In the genomic region with DNA sequence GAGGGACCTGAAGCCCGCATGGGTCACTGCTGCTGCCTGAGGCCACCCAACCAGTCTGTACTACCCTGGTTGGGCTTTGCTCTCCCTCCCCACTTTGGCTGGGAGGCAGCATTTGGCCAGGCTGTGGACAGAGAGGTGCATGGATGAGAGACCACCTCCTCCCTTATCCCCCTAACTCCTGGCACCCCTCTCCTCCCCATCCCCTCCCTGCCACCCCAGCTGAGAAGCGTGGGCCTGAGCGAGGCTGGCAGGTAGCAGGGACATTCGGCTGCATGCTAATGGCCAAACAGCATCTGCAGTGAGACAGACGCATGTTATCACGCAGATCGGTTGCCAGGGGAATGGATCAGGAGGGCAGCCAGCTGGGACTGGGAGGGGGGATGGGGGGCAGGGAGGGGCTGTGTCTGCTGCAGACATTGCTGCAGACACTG, we compare ENCODE assay signal across 14 cellular contexts. TPM values are rescaled to one million over a fixed set of nuclear protein-coding genes. Genes with fewer than 3 reads are reported as not detected.
A peak's percentile ranks its signal among the peaks of the same experiment; 100 is the strongest.
DNase-seq lines count a peak whose midpoint lies in the region; ATAC-seq and TF ChIP-seq lines count a peak whose summit lies in the region.
"Had no signal": no experiment of that assay in that cellular context is flagged by ENCODE, and none has a peak within 500 bp of the region (broad histone marks: within the 10 kb centered on the region; RNA-seq: fewer than 3 reads in every experiment).

No MANE protein-coding gene starts in this region.

- no peaks in the 10 kb centered on the region for H3K9me3 ChIP-seq in parathyroid adenoma (ENCODE audit: control insufficient read depth, low read length)
- H3K9me3 ChIP-seq: esophagus muscularis mucosa had no signal

- H2AFZ ChIP-seq in parathyroid adenoma: peak overlapping the region; percentile 79

- no peaks in the 10 kb centered on the region for H3K79me2 ChIP-seq in parathyroid adenoma

- in situ Hi-C loops in G401 (cut with HindIII; ENCODE audit: low sequenced_read_pairs): no loop called here

- H3K27ac ChIP-seq in parathyroid adenoma: peak overlapping the region; percentile 80
- H3K27ac ChIP-seq: esophagus muscularis mucosa had no signal

- DNase-seq in G401 (ENCODE audit: low spot score) (peak; percentile 21), NCI-H2171 (lab: John Stamatoyannopoulos, UW) (peak; percentile 88), choroid plexus epithelial cell (ENCODE audit: low read depth) (peak; percentile 20), SIG-M5 (lab: John Stamatoyannopoulos, UW) (no peak), NCI-H1105 (lab: John Stamatoyannopoulos, UW) (no peak)
- DNase-seq: activated T-cell treated with anti-CD3 and anti-CD28 coated beads, Interleukin-2, amount 50 U/mL, for 24 hours; CD8-positive, alpha-beta memory T cell; MM.1S; naive thymus-derived CD4-positive, alpha-beta T cell; stimulated activated CD8-positive, alpha-beta memory T cell treated with anti-CD3 and anti-CD28 coated beads, Interleukin-4, amount 100 ng/mL, for 48 hours had no signal

- no peaks in the 10 kb centered on the region for H3K36me3 ChIP-seq in parathyroid adenoma (ENCODE audit: control insufficient read depth, insufficient read depth, low read length)
- H3K36me3 ChIP-seq: esophagus muscularis mucosa had no signal

- H3K27me3 ChIP-seq in parathyroid adenoma (ENCODE audit: control insufficient read depth, insufficient read depth, low read length): no peaks in the 10 kb centered on the region

- TF ChIP-seq CTCF in choroid plexus epithelial cell (conservative IDR thresholded peaks at IDR 0.05; ENCODE audit: low read depth, low read length) (no peak), parathyroid adenoma (IDR thresholded peaks at IDR 0.05) (no peak)

- ATAC-seq in HG02840 (IDR thresholded peaks at IDR 0.05; ENCODE audit: low FRiP score, unreplicated experiment): no peak
- ATAC-seq: naive thymus-derived CD4-positive, alpha-beta T cell; Panc1 had no signal

- H3K4me1 ChIP-seq in parathyroid adenoma: peaks cover 8% of the 10 kb centered on the region

- H3K9ac ChIP-seq in parathyroid adenoma: no peak overlapping the region

- H3K4me3 ChIP-seq in choroid plexus epithelial cell (ENCODE audit: low read depth, low read length): no peak overlapping the region
- peak overlapping the region; percentile 17 for H3K4me3 ChIP-seq in parathyroid adenoma (ENCODE audit: low read depth, low read length)
- H3K4me3 ChIP-seq: esophagus muscularis mucosa had no signal

- H3K4me2 ChIP-seq in parathyroid adenoma (ENCODE audit: low read length): peak overlapping the region; percentile 51

RNA-seq across cellular contexts. Expression of a gene that starts 2.5 kb away (rescaled TPM):
- 3.9 and 18.1 TPM in 2 replicates for total RNA-seq in G401 (2014; rRNA removed; shearing (Covaris generic))
- total RNA-seq: CD8-positive, alpha-beta memory T cell; naive thymus-derived CD4-positive, alpha-beta T cell had no signal

RNA-seq across cellular contexts. Expression of a gene that starts 11.0 kb away (rescaled TPM):
- total RNA-seq in G401 (2014; rRNA removed; shearing (Covaris generic)): 12.2 and 17.3 TPM in 2 replicates

Comparison
In these comparisons a context has a peak if more than half of its experiments do, and no peak if none do; other contexts are left out.
1. DNase-seq: peak in G401 (single experiment), NCI-H2171 (single experiment) and choroid plexus epithelial cell (single experiment); none in SIG-M5 (single experiment) and NCI-H1105 (single experiment).